ENCODE assay signal across 9 cellular contexts in the genomic region with DNA sequence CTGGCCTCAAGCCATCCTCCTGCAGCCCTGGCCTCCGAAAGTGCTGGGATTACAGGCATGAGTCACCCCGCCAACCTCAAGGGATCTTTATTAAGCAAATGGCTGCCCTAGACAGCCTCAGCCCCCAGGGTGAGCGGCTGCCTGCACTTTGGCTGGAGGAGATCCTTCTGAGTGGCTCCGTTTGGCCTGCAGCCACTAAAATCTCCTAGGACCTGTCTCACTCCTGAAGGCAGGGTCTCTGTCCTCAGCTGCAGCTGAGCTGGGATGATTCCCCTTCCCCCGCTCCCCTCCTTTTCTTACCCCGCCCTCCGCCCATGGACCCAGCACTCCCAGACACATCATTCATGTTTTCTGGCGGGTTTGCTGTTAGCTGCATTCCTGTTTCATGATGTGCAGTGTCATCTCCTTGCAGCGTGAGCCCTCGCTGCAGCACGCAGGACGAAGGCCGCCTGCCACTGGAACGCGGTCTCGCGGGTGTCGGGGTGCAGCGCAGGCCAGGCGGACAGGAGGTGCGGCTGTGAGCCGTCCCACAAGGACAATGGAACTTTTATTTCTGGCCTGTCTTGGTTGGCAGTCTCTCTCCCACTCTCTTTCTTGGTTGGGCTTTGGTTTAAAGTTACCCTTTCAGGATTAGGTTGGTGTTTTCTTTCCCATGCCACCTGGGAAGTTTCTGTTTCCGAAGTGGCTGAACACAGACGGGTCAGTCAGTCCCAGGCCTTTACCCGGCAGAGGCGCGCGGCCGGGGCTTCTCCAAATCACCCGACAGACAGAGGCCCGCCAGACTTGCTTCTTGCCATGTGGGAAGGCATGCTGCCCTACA.
DNase-seq lines count a peak whose midpoint lies in the region; ATAC-seq and TF ChIP-seq lines count a peak whose summit lies in the region.
"Had no signal": no experiment of that assay in that cellular context is flagged by ENCODE, and none has a peak within 500 bp of the region (broad histone marks: within the 10 kb centered on the region; RNA-seq: fewer than 3 reads in every experiment).

No MANE protein-coding gene starts in this region.

- TF ChIP-seq POLR2A in heart left ventricle (IDR thresholded peaks at IDR 0.05) (no peak), gastrocnemius medialis (IDR thresholded peaks at IDR 0.05) (no peak)

- H3K4me1 ChIP-seq in heart left ventricle (peaks cover 0 to 14% (median 7%) of the 10 kb centered on the region in 12 donors), gastrocnemius medialis (peaks cover 6% of the 10 kb centered on the region in 2 donors)

- peak; percentile 91 for DNase-seq in H4 (ENCODE audit: low spot score)
- peak; percentile 81 for DNase-seq in T1000 (lab: John Stamatoyannopoulos, UW)
- peak in 3 of 5 donors; percentile 50 to 69 (median 66) for DNase-seq in heart left ventricle
- peak in 1 of 2 donors; percentile 19 for DNase-seq in gastrocnemius medialis
- no peak for DNase-seq in CD1c-positive myeloid dendritic cell (ENCODE audit: extremely low spot score)
- DNase-seq in NCI-H524 (lab: John Stamatoyannopoulos, UW) = no peak
- DNase-seq: stimulated activated CD4-positive, alpha-beta T cell treated with anti-CD3 and anti-CD28 coated beads, Interleukin-4, amount 100 ng/mL, for 24 hours had no signal

- 6 to 10% (median 9%) methylated on average over 31 of the region's 31 CpGs for WGBS in heart left ventricle, 4 donors

- H3K27me3 ChIP-seq in heart left ventricle (peaks cover 19 to 95% (median 54%) of the 10 kb centered on the region in 9 donors), gastrocnemius medialis (peaks cover 51 to 60% (median 54%) of the 10 kb centered on the region in 3 donors)

- ATAC-seq in heart left ventricle (peak in 3 of 4 donors; percentile 18 to 91 (median 71)), gastrocnemius medialis (peak; percentile 30 to 39), GM19395 (IDR thresholded peaks at IDR 0.05; ENCODE audit: unreplicated experiment) (no peak), GM19463 (IDR thresholded peaks at IDR 0.05; ENCODE audit: unreplicated experiment) (no peak)

- H3K9me3 ChIP-seq in heart left ventricle (no peaks in the 10 kb centered on the region), gastrocnemius medialis (no peaks in the 10 kb centered on the region)

- in situ Hi-C loops in gastrocnemius medialis (cut with MboI; ENCODE audit: low sequenced_read_pairs in 4 of 4) = no loop called here

- intact Hi-C loops in heart left ventricle (cut with DNase I) = no loop called here
- intact Hi-C loops in gastrocnemius medialis (cut with DNase I; ENCODE audit: low total_unique reads) = no loop called here

- H3K36me3 ChIP-seq in heart left ventricle (no peaks in the 10 kb centered on the region), gastrocnemius medialis (no peaks in the 10 kb centered on the region)

- H3K27ac ChIP-seq in heart left ventricle (no peak overlapping the region), gastrocnemius medialis (no peak overlapping the region)

- TF ChIP-seq CTCF in heart left ventricle (IDR thresholded peaks at IDR 0.05) (no peak), gastrocnemius medialis (IDR thresholded peaks at IDR 0.05 in 4 of 5, conservative IDR thresholded peaks at IDR 0.05 in 1 of 5) (no peak)

- peak overlapping the region in 9 of 12 donors; percentile 5 to 32 (median 14) for H3K4me3 ChIP-seq in heart left ventricle
- H3K4me3 ChIP-seq in gastrocnemius medialis = peak overlapping the region in 1 of 4 donors; percentile 42

Comparison
In these comparisons a context has a peak if more than half of its experiments do, and no peak if none do; other contexts are left out.
1. DNase-seq: peak in H4 (single experiment), T1000 (single experiment) and heart left ventricle (3 of 5); none in CD1c-positive myeloid dendritic cell (single experiment) and NCI-H524 (0 of 2).
2. ATAC-seq: peak in heart left ventricle (3 of 4) and gastrocnemius medialis (2 of 2); none in GM19395 (single experiment) and GM19463 (single experiment).